8 cellular contexts compared by ENCODE assay signal in the genomic region with DNA sequence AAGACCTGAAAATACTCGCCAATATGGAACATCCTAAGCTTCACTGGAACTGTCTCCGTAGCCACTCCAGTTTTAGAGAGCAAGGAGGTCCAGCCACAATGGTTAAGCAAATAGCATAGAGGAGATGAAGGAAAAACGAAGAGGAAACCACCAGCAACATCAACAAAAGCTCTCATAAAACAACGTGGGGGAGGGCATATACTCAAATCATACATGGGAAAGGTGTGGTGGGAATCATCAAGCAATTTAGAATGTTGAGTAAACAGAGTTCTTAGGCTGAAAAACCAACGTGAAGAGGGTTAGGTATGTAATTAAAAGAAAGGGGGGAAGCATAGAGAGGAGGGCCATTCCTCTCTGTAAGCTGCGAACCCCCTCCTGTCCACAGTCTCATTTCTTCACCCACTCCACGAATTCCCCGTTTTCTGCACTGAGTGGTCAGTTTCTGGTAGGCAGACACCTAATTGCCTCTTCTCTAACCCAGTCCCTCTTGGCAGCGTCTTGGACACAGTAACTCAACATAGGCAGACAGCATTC. TPM values are rescaled to one million over a fixed set of nuclear protein-coding genes. Genes with fewer than 3 reads are reported as not detected.
DNase-seq lines count a peak whose midpoint lies in the region; ATAC-seq, FAIRE-seq and TF ChIP-seq lines count a peak whose summit lies in the region.

No MANE protein-coding gene starts in this region.

- ATAC-seq in GM18909 (IDR thresholded peaks at IDR 0.05; ENCODE audit: poor library complexity, unreplicated experiment), result no peak

- intact Hi-C loops in kidney (cut with DNase I) (no loop called here), tibial artery (cut with DNase I; ENCODE audit: low total_unique reads) (loop anchor here (1.0 kb wide), 1 partner anchor 106 kb away; the partner anchor contains the start of gene LRRC42)

- TF ChIP-seq CTCF in VCaP (conservative IDR thresholded peaks at IDR 0.05) (no peak), kidney (IDR thresholded peaks at IDR 0.05; ENCODE audit: borderline replicate concordance, extremely low read depth, insufficient read depth) (no peak), tibial artery (IDR thresholded peaks at IDR 0.05) (no peak)

- no peak for FAIRE-seq in kidney (lab: Jason Lieb, UNC)

- peak overlapping the region; percentile 95 to 98 for H3K9ac ChIP-seq in kidney (ENCODE audit: low read length in 2 of 2)

- H3K36me3 ChIP-seq in kidney (ENCODE audit: control insufficient read depth in 1 of 2, insufficient read depth in 2 of 2, low read length in 2 of 2) (no peaks in the 10 kb centered on the region), tibial artery (no peaks in the 10 kb centered on the region)

- peak overlapping the region; percentile 92 for H3K27ac ChIP-seq in VCaP
- H3K27ac ChIP-seq in kidney (ENCODE audit: low read depth in 2 of 2, low read length in 2 of 2), result peak overlapping the region; percentile 89 to 90
- H3K27ac ChIP-seq in tibial artery, result peak overlapping the region; percentile 91 to 99

- peak; percentile 51 for DNase-seq in DMS79 treated with DMSO at 0.1 percent for 48 hours (lab: John Stamatoyannopoulos, UW)
- DNase-seq in DMS79 (lab: John Stamatoyannopoulos, UW), result no peak
- no peak for DNase-seq in kidney
- no peak for DNase-seq in tibial artery
- no peak for DNase-seq in retina
- no peak for DNase-seq in activated gamma-delta T cell (lab: John Stamatoyannopoulos, UW)

- no peaks in the 10 kb centered on the region for H3K27me3 ChIP-seq in tibial artery

- peak overlapping the region; percentile 97 to 98 for H3K4me3 ChIP-seq in kidney (ENCODE audit: low read length in 2 of 2)
- H3K4me3 ChIP-seq in tibial artery, result peak overlapping the region; percentile 77 to 97

- no peaks in the 10 kb centered on the region for H3K9me3 ChIP-seq in kidney (ENCODE audit: control insufficient read depth in 1 of 2, low read length in 2 of 2)
- no peaks in the 10 kb centered on the region for H3K9me3 ChIP-seq in tibial artery

- H3K4me1 ChIP-seq in kidney (ENCODE audit: control insufficient read depth in 1 of 2, insufficient read depth in 1 of 2, low read depth in 1 of 2, low read length in 2 of 2), result peaks cover 14 to 17% of the 10 kb centered on the region in 2 donors
- H3K4me1 ChIP-seq in tibial artery, result peaks cover 0 to 65% (median 34%) of the 10 kb centered on the region in 4 donors

RNA-seq across cellular contexts. Expression of gene TMEM59, which starts 1.0 kb away (rescaled TPM):
- 475 TPM for total RNA-seq in kidney
- 521 TPM for polyA plus RNA-seq in kidney (ENCODE audit: insufficient read depth, low read depth, low replicate concordance)

RNA-seq across cellular contexts. Expression of gene TCEANC2, which starts 1.4 kb away (rescaled TPM):
- 5.1 TPM for total RNA-seq in kidney
- polyA plus RNA-seq in kidney (ENCODE audit: insufficient read depth, low read depth, low replicate concordance), result 3.1 TPM

RNA-seq across cellular contexts. Expression of gene LDLRAD1, which starts 34.0 kb away (rescaled TPM):
- not detected for total RNA-seq in kidney
- not detected for polyA plus RNA-seq in kidney (ENCODE audit: insufficient read depth, low read depth, low replicate concordance)
